5 cellular contexts compared by ENCODE assay signal in genomic region chr15:92788793-92789192, GRCh38.
DNase-seq lines count a peak whose midpoint lies in the region; ATAC-seq and TF ChIP-seq lines count a peak whose summit lies in the region.
"Not testable (repeated sequence)": the region's sequence is repeated elsewhere in the genome, so short reads cannot be mapped to it uniquely, and the experiment has no call there.

No MANE protein-coding gene starts in this region.

- ATAC-seq in left lobe of liver, sciatic nerve: not testable (repeated sequence)

- DNase-seq in activated effector memory CD4-positive, alpha-beta T cell treated with anti-CD3 and anti-CD28 coated beads, Interleukin-2, amount 50 U/mL, for 16 hours: peak; percentile 17
- not testable (repeated sequence) for DNase-seq in glutamatergic neuron
- DNase-seq in left lobe of liver (ENCODE audit: low spot score): peak; percentile 27
- peak; percentile 19 for DNase-seq in sciatic nerve (ENCODE audit: low spot score)
- peak; percentile 12 for DNase-seq in stimulated activated CD8-positive, alpha-beta memory T cell treated with anti-CD3 and anti-CD28 coated beads, Interleukin-4, amount 100 ng/mL, for 48 hours

- peak overlapping the region; percentile 46 for H3K4me3 Mint-ChIP-seq in glutamatergic neuron (ENCODE audit: unreplicated experiment)

- H3K27me3 Mint-ChIP-seq in glutamatergic neuron (ENCODE audit: unreplicated experiment): not testable (repeated sequence)

- not testable (repeated sequence) for H3K9me3 Mint-ChIP-seq in glutamatergic neuron (ENCODE audit: unreplicated experiment)

- H3K27ac Mint-ChIP-seq in glutamatergic neuron (ENCODE audit: unreplicated experiment): not testable (repeated sequence)

- intact Hi-C loops in sciatic nerve (cut with DNase I): not testable (repeated sequence)

- not testable (repeated sequence) for H3K4me1 Mint-ChIP-seq in glutamatergic neuron (ENCODE audit: low read depth, unreplicated experiment)

- H3K36me3 Mint-ChIP-seq in glutamatergic neuron (ENCODE audit: unreplicated experiment): not testable (repeated sequence)

- TF ChIP-seq CTCF in glutamatergic neuron (IDR thresholded peaks at IDR 0.05; ENCODE audit: partially characterized antibody, unreplicated experiment): not testable (repeated sequence)
